Comparison of ENCODE assay signal across 1 cellular context in genomic region chr7:116653204-116653603, GRCh38.
TF ChIP-seq lines count a peak whose summit lies in the region.

No MANE protein-coding gene starts in this region.

TF ChIP-seq in GM23338, 12 proteins besides CTCF, POLR2A, EP300 and RAD21 (continued from another document):
- TF ChIP-seq ZNF462 (CRISPR knock-in tag; IDR thresholded peaks at IDR 0.05), result no peak
